ENCODE assay signal across 10 cellular contexts in the genomic region with DNA sequence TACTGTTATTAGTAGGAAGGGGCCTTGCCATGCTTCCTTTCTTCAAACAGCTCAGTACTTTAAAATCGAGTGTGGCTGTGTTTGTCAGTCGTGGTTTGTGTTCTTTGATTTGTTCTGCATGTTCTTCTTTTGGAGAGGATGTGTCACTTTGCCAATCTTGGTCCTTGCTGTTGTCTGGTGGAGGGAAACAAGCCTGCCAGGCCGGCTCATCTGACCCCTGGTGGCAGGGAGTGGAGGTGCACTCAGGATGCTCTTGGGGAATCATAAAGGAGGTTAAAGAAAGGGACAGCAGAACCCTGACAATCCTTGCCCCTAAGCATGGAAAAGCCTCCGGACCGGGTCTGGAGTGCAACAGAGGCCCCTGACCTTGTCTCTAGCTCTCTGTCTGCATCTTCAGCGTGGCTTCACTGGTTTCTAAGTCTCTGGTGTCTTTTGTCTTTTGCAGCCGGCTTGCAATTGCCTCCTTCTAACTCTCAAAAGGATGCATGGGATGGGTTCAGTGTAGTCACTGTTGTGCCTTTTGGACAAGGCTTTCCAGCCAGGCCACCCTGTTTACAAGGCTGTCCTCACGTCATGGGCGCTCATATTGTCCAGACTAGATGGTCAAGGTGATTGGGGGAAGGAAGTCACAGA.
DNase-seq lines count a peak whose midpoint lies in the region; TF ChIP-seq lines count a peak whose summit lies in the region.
"Had no signal": no experiment of that assay in that cellular context is flagged by ENCODE, and none has a peak within 500 bp of the region (broad histone marks: within the 10 kb centered on the region; RNA-seq: fewer than 3 reads in every experiment).

No MANE protein-coding gene starts in this region.

- H3K4me2 ChIP-seq in mammary epithelial cell (ENCODE audit: insufficient read depth, low read depth, low read length): no peak overlapping the region
- H3K4me2 ChIP-seq: BLaER1 treated with 17β-estradiol and CSF1 and Interleukin-3, amounts not matched to agents 10 nM and 100 nM had no signal

- H3K79me2 ChIP-seq in mammary epithelial cell (ENCODE audit: insufficient read depth, low read length): no peaks in the 10 kb centered on the region

- WGBS in mammary epithelial cell (ENCODE audit: low coverage, missing lambda C conversion rate): 23% methylated on average over 9 of the region's 9 CpGs

- H3K4me3 ChIP-seq in WERI-Rb-1 (ENCODE audit: low read depth, low read length): no peak overlapping the region
- no peak overlapping the region for H3K4me3 ChIP-seq in mammary epithelial cell (replicated peaks in 1 of 3; ENCODE audit: insufficient read depth in 1 of 3, low read depth in 2 of 3, low read length in 3 of 3)
- H3K4me3 ChIP-seq: BLaER1 treated with 17β-estradiol and CSF1 and Interleukin-3, amounts not matched to agents 10 nM and 100 nM; skin epidermis had no signal

- CTCF ChIA-PET in HEK293T (lab: Yijun Ruan, JAX): interaction anchor here (0.7 kb wide), 1 partner anchor 119 kb away, joined by 3 read pairs; no protein-coding TSS in a partner anchor
- CTCF ChIA-PET in mammary epithelial cell (lab: Charles Lee; ENCODE audit: low non-redundant PET): no interaction called here

- intact Hi-C loops in mammary epithelial cell (cut with micrococcal nuclease): loop anchor here (1.0 to 2.0 kb wide), 2 partner anchors 22 to 112 kb away; no protein-coding TSS in a partner anchor

- no peaks in the 10 kb centered on the region for H3K36me3 ChIP-seq in WERI-Rb-1
- no peaks in the 10 kb centered on the region for H3K36me3 ChIP-seq in mammary epithelial cell (ENCODE audit: insufficient read depth, low read length)
- H3K36me3 ChIP-seq: BLaER1 treated with 17β-estradiol and CSF1 and Interleukin-3, amounts not matched to agents 10 nM and 100 nM had no signal

- H3K27ac ChIP-seq in WERI-Rb-1: no peak overlapping the region
- H3K27ac ChIP-seq in mammary epithelial cell (ENCODE audit: insufficient read depth, low read depth, low read length): no peak overlapping the region
- H3K27ac ChIP-seq: BLaER1 treated with 17β-estradiol and CSF1 and Interleukin-3, amounts not matched to agents 10 nM and 100 nM; skin epidermis had no signal

- no TSS peak for BruUV-seq in mammary epithelial cell (replicated peaks; lab: Mats Ljungman, UMichigan)

- in situ Hi-C loops in mammary epithelial cell (cut with MboI; ENCODE audit: low sequenced_read_pairs in 2 of 2): no loop called here

- H3K4me1 ChIP-seq in mammary epithelial cell (ENCODE audit: insufficient read depth, low read length): no peaks in the 10 kb centered on the region

- POLR2A ChIA-PET in HEK293T (lab: Yijun Ruan, JAX): no interaction called here

- TF ChIP-seq CTCF in WERI-Rb-1 (IDR thresholded peaks at IDR 0.05; ENCODE audit: low read depth, low read length): peak; percentile 86
- TF ChIP-seq CTCF in mammary epithelial cell (conservative IDR thresholded peaks at IDR 0.05 in 1 of 2, IDR thresholded peaks at IDR 0.05 in 1 of 2; ENCODE audit: extremely low read depth in 1 of 2, insufficient read depth in 1 of 2, low read depth in 1 of 2, low read length in 2 of 2): peak; percentile 95 to 98

- H3K27me3 ChIP-seq in WERI-Rb-1 (ENCODE audit: insufficient read depth, low read depth, severe bottlenecking) (no peaks in the 10 kb centered on the region), mammary epithelial cell (ENCODE audit: insufficient read depth, low read length) (no peaks in the 10 kb centered on the region)
- H3K27me3 ChIP-seq: BLaER1 treated with 17β-estradiol and CSF1 and Interleukin-3, amounts not matched to agents 10 nM and 100 nM had no signal

- no peak overlapping the region for H2AFZ ChIP-seq in mammary epithelial cell (ENCODE audit: low read depth, low read length)

- DNase-seq in NCI-H2029 (lab: John Stamatoyannopoulos, UW) (peak; percentile 14), NCI-H2029 treated with DMSO at 0.1 percent for 48 hours (lab: John Stamatoyannopoulos, UW) (no peak), HEK293T (ENCODE audit: extremely low spot score) (peak; percentile 86), NCI-H1092 treated with DMSO at 0.1 percent for 48 hours (lab: John Stamatoyannopoulos, UW) (peak; percentile 79), WERI-Rb-1 (peak; percentile 72), mammary epithelial cell (peak; percentile 54), kidney glomerular epithelial cell (lab: John Stamatoyannopoulos, UW) (peak; percentile 39)
- DNase-seq in stimulated activated CD4-positive, alpha-beta T cell treated with anti-CD3 and anti-CD28 coated beads, Interleukin-4, amount 100 ng/mL, for 1 hour: peak; percentile 64

- H3K9me3 ChIP-seq in WERI-Rb-1 (ENCODE audit: severe bottlenecking) (no peaks in the 10 kb centered on the region), mammary epithelial cell (replicated peaks; ENCODE audit: insufficient read depth, low read length) (no peaks in the 10 kb centered on the region)
- H3K9me3 ChIP-seq: BLaER1 treated with 17β-estradiol and CSF1 and Interleukin-3, amounts not matched to agents 10 nM and 100 nM had no signal

- no peaks in the 10 kb centered on the region for H4K20me1 ChIP-seq in mammary epithelial cell (ENCODE audit: insufficient read depth, low read length)
- H4K20me1 ChIP-seq: BLaER1 treated with 17β-estradiol and CSF1 and Interleukin-3, amounts not matched to agents 10 nM and 100 nM had no signal

- dilution Hi-C loops in mammary epithelial cell (cut with HindIII; ENCODE audit: low sequenced_read_pairs): no loop called here

- H3K9ac ChIP-seq in mammary epithelial cell (ENCODE audit: insufficient read depth, low read length): no peak overlapping the region
- H3K9ac ChIP-seq: BLaER1 treated with 17β-estradiol and CSF1 and Interleukin-3, amounts not matched to agents 10 nM and 100 nM had no signal

TF ChIP-seq in HEK293T, 16 proteins besides CTCF, POLR2A, EP300 and RAD21:
- no peak for TF ChIP-seq HDGF (IDR thresholded peaks at IDR 0.05; ENCODE audit: borderline replicate concordance)
- TF ChIP-seq FOXA1 (IDR thresholded peaks at IDR 0.05): no peak
- no peak for TF ChIP-seq ELF4 (IDR thresholded peaks at IDR 0.05)
- no peak for TF ChIP-seq TARDBP (IDR thresholded peaks at IDR 0.05)
- no peak for TF ChIP-seq NFRKB (IDR thresholded peaks at IDR 0.05)
- TF ChIP-seq SUZ12 (IDR thresholded peaks at IDR 0.05): no peak
- TF ChIP-seq BHLHE40 (IDR thresholded peaks at IDR 0.05; ENCODE audit: borderline replicate concordance): no peak
- no peak for TF ChIP-seq ZNF384 (IDR thresholded peaks at IDR 0.05)
- TF ChIP-seq LEF1 (IDR thresholded peaks at IDR 0.05; ENCODE audit: borderline replicate concordance): no peak
- no peak for TF ChIP-seq FOXM1 (IDR thresholded peaks at IDR 0.05; ENCODE audit: borderline replicate concordance)
- no peak for TF ChIP-seq CTBP1 (IDR thresholded peaks at IDR 0.05; ENCODE audit: borderline replicate concordance)
- no peak for TF ChIP-seq PKNOX1 (IDR thresholded peaks at IDR 0.05)
- no peak for TF ChIP-seq ARNT (IDR thresholded peaks at IDR 0.05)
- no peak for TF ChIP-seq SP1 (IDR thresholded peaks at IDR 0.05)
- TF ChIP-seq L3MBTL2 (conservative IDR thresholded peaks at IDR 0.05): no peak
- no peak for TF ChIP-seq FOXK2 (IDR thresholded peaks at IDR 0.05)
